ENCODE assay signal across 15 cellular contexts in genomic region chr19:3817761-3818160, GRCh38. TPM values are rescaled to one million over a fixed set of nuclear protein-coding genes. Genes with fewer than 3 reads are reported as not detected.
DNase-seq lines count a peak whose midpoint lies in the region; ATAC-seq and TF ChIP-seq lines count a peak whose summit lies in the region.
"Had no signal": no experiment of that assay in that cellular context is flagged by ENCODE, and none has a peak within 500 bp of the region (broad histone marks: within the 10 kb centered on the region; RNA-seq: fewer than 3 reads in every experiment).

No MANE protein-coding gene starts in this region.

- no peak for TF ChIP-seq CTCF in natural killer cell (IDR thresholded peaks at IDR 0.05)

- POLR2A ChIA-PET in naive thymus-derived CD8-positive, alpha-beta T cell (lab: Charles Lee) = interaction anchor here (0.6 to 4.9 kb wide), 2 partner anchors 55 to 1493 kb away, joined by 5 to 32 read pairs; partner anchors contain the start of gene MRPL54

- H3K27me3 Mint-ChIP-seq in natural killer cell treated with Interleukin-12 subunit alpha and Interleukin-12 subunit beta and Interleukin-15 and Interleukin-18, amount 100 ng/mL, for 72 hours = no peaks in the 10 kb centered on the region
- no peaks in the 10 kb centered on the region for H3K27me3 Mint-ChIP-seq in natural killer cell (ENCODE audit: low read depth in 2 of 2)
- H3K27me3 Mint-ChIP-seq in activated T-helper 17 cell treated with anti-CD3 and anti-CD28 coated beads, Interleukin-2, amount 50 U/mL, for 72 hours = no peaks in the 10 kb centered on the region
- no peaks in the 10 kb centered on the region for H3K27me3 Mint-ChIP-seq in naive thymus-derived CD8-positive, alpha-beta T cell

- peaks cover 25 to 39% of the 10 kb centered on the region in 2 donors for H3K4me1 Mint-ChIP-seq in natural killer cell treated with Interleukin-12 subunit alpha and Interleukin-12 subunit beta and Interleukin-15 and Interleukin-18, amount 100 ng/mL, for 72 hours (ENCODE audit: low read depth in 2 of 2)
- peaks cover 34 to 56% of the 10 kb centered on the region in 2 donors for H3K4me1 Mint-ChIP-seq in natural killer cell
- peaks cover 7% of the 10 kb centered on the region for H3K4me1 Mint-ChIP-seq in activated T-helper 17 cell treated with anti-CD3 and anti-CD28 coated beads, Interleukin-2, amount 50 U/mL, for 72 hours
- peaks cover 21 to 57% (median 51%) of the 10 kb centered on the region in 4 donors for H3K4me1 Mint-ChIP-seq in naive thymus-derived CD8-positive, alpha-beta T cell

- H3K27ac Mint-ChIP-seq in natural killer cell treated with Interleukin-12 subunit alpha and Interleukin-12 subunit beta and Interleukin-15 and Interleukin-18, amount 100 ng/mL, for 72 hours = peak overlapping the region in 1 of 2 donors; percentile 10
- peak overlapping the region in 1 of 2 donors; percentile 70 for H3K27ac Mint-ChIP-seq in natural killer cell
- peak overlapping the region; percentile 88 for H3K27ac Mint-ChIP-seq in activated T-helper 17 cell treated with anti-CD3 and anti-CD28 coated beads, Interleukin-2, amount 50 U/mL, for 72 hours
- peak overlapping the region in 1 of 10 donors; percentile 80 for H3K27ac Mint-ChIP-seq in naive thymus-derived CD8-positive, alpha-beta T cell
- H3K27ac Mint-ChIP-seq: IgD-negative memory B cell had no signal

- no peaks in the 10 kb centered on the region for H3K9me3 Mint-ChIP-seq in natural killer cell treated with Interleukin-12 subunit alpha and Interleukin-12 subunit beta and Interleukin-15 and Interleukin-18, amount 100 ng/mL, for 72 hours
- no peaks in the 10 kb centered on the region for H3K9me3 Mint-ChIP-seq in natural killer cell
- H3K9me3 Mint-ChIP-seq in activated T-helper 17 cell treated with anti-CD3 and anti-CD28 coated beads, Interleukin-2, amount 50 U/mL, for 72 hours = no peaks in the 10 kb centered on the region
- no peaks in the 10 kb centered on the region for H3K9me3 Mint-ChIP-seq in naive thymus-derived CD8-positive, alpha-beta T cell
- H3K9me3 Mint-ChIP-seq: IgD-negative memory B cell had no signal

- DNase-seq in natural killer cell treated with Interleukin-12 subunit alpha and Interleukin-12 subunit beta and Interleukin-15 and Interleukin-18, amount 100 ng/mL, for 72 hours (ENCODE audit: low spot score) = peak; percentile 35
- DNase-seq in natural killer cell (no peak), NCI-H774 (lab: John Stamatoyannopoulos, UW) (no peak), posterior cingulate gyrus (no peak)
- DNase-seq in naive thymus-derived CD8-positive, alpha-beta T cell = no peak
- DNase-seq: NCI-H1417 treated with DMSO at 0.1 percent for 48 hours, NCI-H2029, NCI-H2171 treated with DMSO at 0.1 percent for 48 hours, NCI-H510A, SHP77 had no signal

- no peaks in the 10 kb centered on the region for H3K36me3 Mint-ChIP-seq in natural killer cell treated with Interleukin-12 subunit alpha and Interleukin-12 subunit beta and Interleukin-15 and Interleukin-18, amount 100 ng/mL, for 72 hours
- no peaks in the 10 kb centered on the region for H3K36me3 Mint-ChIP-seq in natural killer cell
- H3K36me3 Mint-ChIP-seq in activated T-helper 17 cell treated with anti-CD3 and anti-CD28 coated beads, Interleukin-2, amount 50 U/mL, for 72 hours (ENCODE audit: low read depth) = peaks cover 2% of the 10 kb centered on the region
- H3K36me3 Mint-ChIP-seq in naive thymus-derived CD8-positive, alpha-beta T cell = no peaks in the 10 kb centered on the region
- H3K36me3 Mint-ChIP-seq: IgD-negative memory B cell had no signal

- no peak for ATAC-seq in natural killer cell treated with Interleukin-12 subunit alpha and Interleukin-12 subunit beta and Interleukin-15 and Interleukin-18, amount 100 ng/mL, for 72 hours
- no peak for ATAC-seq in natural killer cell
- ATAC-seq in activated T-helper 17 cell treated with anti-CD3 and anti-CD28 coated beads, Interleukin-2, amount 50 U/mL, for 72 hours (replicated peaks) = no peak
- ATAC-seq in naive thymus-derived CD8-positive, alpha-beta T cell = no peak
- ATAC-seq in HG03342 (IDR thresholded peaks at IDR 0.05; ENCODE audit: unreplicated experiment) = no peak

- no peak overlapping the region for H3K4me3 Mint-ChIP-seq in natural killer cell treated with Interleukin-12 subunit alpha and Interleukin-12 subunit beta and Interleukin-15 and Interleukin-18, amount 100 ng/mL, for 72 hours
- no peak overlapping the region for H3K4me3 Mint-ChIP-seq in natural killer cell
- H3K4me3 Mint-ChIP-seq in activated T-helper 17 cell treated with anti-CD3 and anti-CD28 coated beads, Interleukin-2, amount 50 U/mL, for 72 hours = peak overlapping the region; percentile 62
- H3K4me3 Mint-ChIP-seq in naive thymus-derived CD8-positive, alpha-beta T cell = peak overlapping the region in 6 of 10 donors; percentile 18 to 62 (median 40)

- intact Hi-C loops in natural killer cell (cut with micrococcal nuclease) = no loop called here
- intact Hi-C loops in posterior cingulate gyrus (cut with DNase I) = no loop called here

RNA-seq across cellular contexts. Expression of gene MATK, which starts 31.6 kb away (rescaled TPM):
- 10 to 100 TPM; 58.5 to 61.9 TPM for total RNA-seq in natural killer cell treated with Interleukin-12 subunit alpha and Interleukin-12 subunit beta and Interleukin-15 and Interleukin-18, amount 100 ng/mL, for 72 hours
- total RNA-seq in natural killer cell = 100 to 1,000 TPM; 269 to 353 (median 317) TPM
- 10 to 100 TPM; 14.8 to 17.1 TPM for total RNA-seq in activated T-helper 17 cell treated with anti-CD3 and anti-CD28 coated beads, Interleukin-2, amount 50 U/mL, for 72 hours
- 1 to 10 TPM; 1.7 to 2.9 TPM for total RNA-seq in naive thymus-derived CD8-positive, alpha-beta T cell
- 10 to 100 TPM; 25.2 to 69.6 (median 25.9) TPM for polyA plus RNA-seq in naive thymus-derived CD8-positive, alpha-beta T cell
- polyA plus RNA-seq: AG04450, BJ had no signal

RNA-seq across cellular contexts. Expression of gene RAX2, which starts 45.7 kb away (rescaled TPM):
- total RNA-seq in natural killer cell treated with Interleukin-12 subunit alpha and Interleukin-12 subunit beta and Interleukin-15 and Interleukin-18, amount 100 ng/mL, for 72 hours = under 1 TPM in 1 of 2 donors, not detected in 1; 0.21 TPM
- not detected for total RNA-seq in natural killer cell
- not detected for total RNA-seq in activated T-helper 17 cell treated with anti-CD3 and anti-CD28 coated beads, Interleukin-2, amount 50 U/mL, for 72 hours
- not detected for total RNA-seq in naive thymus-derived CD8-positive, alpha-beta T cell
- not detected for polyA plus RNA-seq in naive thymus-derived CD8-positive, alpha-beta T cell
- polyA plus RNA-seq: AG04450, BJ, IgD-negative memory B cell had no signal

RNA-seq across cellular contexts. Expression of gene ZFR2, which starts 51.1 kb away (rescaled TPM):
- total RNA-seq in natural killer cell treated with Interleukin-12 subunit alpha and Interleukin-12 subunit beta and Interleukin-15 and Interleukin-18, amount 100 ng/mL, for 72 hours = 1 to 10 TPM in 1 of 2 donors, under 1 TPM in 1; 0.67 to 1.4 TPM
- 1 to 10 TPM; 1.6 to 4.4 (median 1.7) TPM for total RNA-seq in natural killer cell
- 1 to 10 TPM in 1 of 2 donors, under 1 TPM in 1; 0.28 to 1.6 TPM for total RNA-seq in activated T-helper 17 cell treated with anti-CD3 and anti-CD28 coated beads, Interleukin-2, amount 50 U/mL, for 72 hours
- under 1 TPM; 0.75 to 0.96 TPM for total RNA-seq in naive thymus-derived CD8-positive, alpha-beta T cell
- polyA plus RNA-seq in naive thymus-derived CD8-positive, alpha-beta T cell = 1 to 10 TPM; 1.4 to 5.6 (median 2.9) TPM
- polyA plus RNA-seq: AG04450 had no signal

RNA-seq across cellular contexts. Expression of gene MRPL54, which starts 55.3 kb away (rescaled TPM):
- 10 to 100 TPM; 58.5 to 75.1 TPM for total RNA-seq in natural killer cell treated with Interleukin-12 subunit alpha and Interleukin-12 subunit beta and Interleukin-15 and Interleukin-18, amount 100 ng/mL, for 72 hours
- 10 to 100 TPM; 54.1 to 60.5 (median 55.5) TPM for total RNA-seq in natural killer cell
- total RNA-seq in activated T-helper 17 cell treated with anti-CD3 and anti-CD28 coated beads, Interleukin-2, amount 50 U/mL, for 72 hours = 10 to 100 TPM; 25.5 to 57.2 TPM
- total RNA-seq in naive thymus-derived CD8-positive, alpha-beta T cell = 10 to 100 TPM; 51.6 to 51.9 TPM
- 100 to 1,000 TPM in 2 of 3 donors, 10 to 100 TPM in 1; 92.5 to 168 (median 120) TPM for polyA plus RNA-seq in naive thymus-derived CD8-positive, alpha-beta T cell

RNA-seq across cellular contexts. Expression of gene APBA3, which starts 56.3 kb away (rescaled TPM):
- 10 to 100 TPM; 40.6 to 55.4 TPM for total RNA-seq in natural killer cell treated with Interleukin-12 subunit alpha and Interleukin-12 subunit beta and Interleukin-15 and Interleukin-18, amount 100 ng/mL, for 72 hours
- 10 to 100 TPM; 39.9 to 53.6 (median 43.8) TPM for total RNA-seq in natural killer cell
- total RNA-seq in activated T-helper 17 cell treated with anti-CD3 and anti-CD28 coated beads, Interleukin-2, amount 50 U/mL, for 72 hours = 10 to 100 TPM; 49.3 to 75.0 TPM
- 10 to 100 TPM; 72.8 to 80.4 TPM for total RNA-seq in naive thymus-derived CD8-positive, alpha-beta T cell
- polyA plus RNA-seq in naive thymus-derived CD8-positive, alpha-beta T cell = 10 to 100 TPM; 25.0 to 33.0 (median 27.1) TPM

Comparison
In these comparisons a context has a peak if more than half of its experiments do, and no peak if none do; other contexts are left out.
1. RNA of gene MATK, which starts 31.6 kb away (total RNA-seq): 269 to 353 TPM in natural killer cell; 58.5 to 61.9 TPM in natural killer cell treated with Interleukin-12 subunit alpha and Interleukin-12 subunit beta and Interleukin-15 and Interleukin-18, amount 100 ng/mL, for 72 hours, 14.8 to 17.1 TPM in activated T-helper 17 cell treated with anti-CD3 and anti-CD28 coated beads, Interleukin-2, amount 50 U/mL, for 72 hours and 1.7 to 2.9 TPM in naive thymus-derived CD8-positive, alpha-beta T cell; every median in the first group is over 4 times any median in the second.
2. H3K4me3 Mint-ChIP-seq: peak in activated T-helper 17 cell treated with anti-CD3 and anti-CD28 coated beads, Interleukin-2, amount 50 U/mL, for 72 hours (single experiment) and naive thymus-derived CD8-positive, alpha-beta T cell (6 of 10); none in natural killer cell treated with Interleukin-12 subunit alpha and Interleukin-12 subunit beta and Interleukin-15 and Interleukin-18, amount 100 ng/mL, for 72 hours (single experiment) and natural killer cell (single experiment).